ENCODE assay signal across 10 cellular contexts in the genomic region with DNA sequence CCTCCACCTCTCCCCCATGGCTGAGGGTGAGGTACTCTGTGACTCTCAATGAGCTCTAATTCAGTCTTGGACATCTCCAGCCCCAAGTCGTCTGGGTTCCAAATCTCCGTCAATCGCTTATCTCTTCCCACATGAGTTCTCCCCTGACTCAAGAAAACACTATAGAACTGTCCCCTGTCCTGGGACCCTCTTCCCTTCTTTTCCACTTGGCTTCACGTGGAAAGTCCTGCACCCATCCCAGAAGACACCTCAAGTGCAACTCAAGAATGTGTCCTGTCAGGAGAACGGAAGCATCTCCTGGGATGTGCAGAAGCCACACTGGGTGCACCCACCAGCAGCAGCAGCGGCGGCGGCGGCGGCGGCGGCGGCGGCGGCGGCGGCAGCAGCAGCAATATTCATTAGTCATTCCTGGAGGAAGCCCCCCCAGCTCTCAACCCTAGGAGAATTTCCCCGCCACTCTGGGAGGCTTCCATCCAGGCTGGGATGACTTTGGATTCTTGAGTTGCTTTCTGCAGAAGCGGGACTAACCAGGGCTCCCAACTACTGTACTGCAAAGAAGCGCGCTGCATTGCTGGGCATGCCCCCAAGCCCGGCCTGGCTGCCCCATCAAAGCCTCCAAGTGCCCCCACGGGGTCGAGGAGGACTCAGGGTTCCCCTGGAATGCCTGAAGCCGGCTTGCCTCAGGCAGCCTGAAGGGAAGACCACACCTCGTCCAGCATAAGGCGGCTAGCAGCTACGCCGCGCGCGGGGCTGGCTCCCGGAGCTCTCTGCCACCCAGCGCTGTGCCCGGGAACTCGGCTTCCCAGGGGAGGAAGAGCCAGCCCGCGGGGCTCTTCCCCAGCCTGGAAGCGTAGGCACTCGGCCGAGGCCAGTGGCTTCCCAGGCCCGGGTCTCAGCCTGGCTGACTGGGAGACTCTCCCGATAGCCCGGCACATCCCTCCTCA. TPM values are rescaled to one million over a fixed set of nuclear protein-coding genes. Genes with fewer than 3 reads are reported as not detected.
DNase-seq lines count a peak whose midpoint lies in the region; ATAC-seq and TF ChIP-seq lines count a peak whose summit lies in the region.
"Had no signal": no experiment of that assay in that cellular context is flagged by ENCODE, and none has a peak within 500 bp of the region (broad histone marks: within the 10 kb centered on the region; RNA-seq: fewer than 3 reads in every experiment).

No MANE protein-coding gene starts in this region.

- H3K27ac Mint-ChIP-seq in T-helper 17 cell (no peak overlapping the region), immature natural killer cell (no peak overlapping the region)
- H3K27ac Mint-ChIP-seq: T-helper 2 cell treated with Interferon-gamma antibody and Interleukin-4, amounts not matched to agents 5 μg/mL and 100 μg/mL, for 36 hours had no signal

- H3K9me3 ChIP-seq in T-helper 17 cell (ENCODE audit: control insufficient read depth, low read length, poor library complexity, severe bottlenecking) = peaks cover 3% of the 10 kb centered on the region
- H3K9me3 ChIP-seq in hepatocyte (ENCODE audit: low read depth) = no peaks in the 10 kb centered on the region

- H3K79me2 ChIP-seq in hepatocyte = no peaks in the 10 kb centered on the region

- peaks cover 11% of the 10 kb centered on the region for H3K4me1 ChIP-seq in hepatocyte (ENCODE audit: insufficient read depth)

- peak overlapping the region; percentile 94 for H3K4me2 ChIP-seq in hepatocyte

- no peaks in the 10 kb centered on the region for H3K36me3 ChIP-seq in hepatocyte (replicated peaks; ENCODE audit: insufficient read depth, low read depth)

- H3K9me2 ChIP-seq in hepatocyte (replicated peaks; ENCODE audit: insufficient read depth) = no peaks in the 10 kb centered on the region

- H3K36me3 Mint-ChIP-seq in T-helper 17 cell (ENCODE audit: low read depth) (no peaks in the 10 kb centered on the region), immature natural killer cell (no peaks in the 10 kb centered on the region)

- 4% methylated on average over 42 of the region's 44 CpGs for WGBS in hepatocyte (ENCODE audit: low lambda C conversion rate, missing lambda C conversion rate)

- TF ChIP-seq CTCF in hepatocyte (IDR thresholded peaks at IDR 0.05; ENCODE audit: poor library complexity) = no peak
- no peak for TF ChIP-seq CTCF in retinal pigment epithelial cell (conservative IDR thresholded peaks at IDR 0.05; ENCODE audit: low read depth, low read length)

- H3K4me3 Mint-ChIP-seq in T-helper 17 cell = peak overlapping the region; percentile 47
- H3K4me3 Mint-ChIP-seq in immature natural killer cell = no peak overlapping the region
- H3K4me3 Mint-ChIP-seq: T-helper 2 cell treated with Interferon-gamma antibody and Interleukin-4, amounts not matched to agents 5 μg/mL and 100 μg/mL, for 36 hours had no signal

- no peaks in the 10 kb centered on the region for H3K9me3 Mint-ChIP-seq in immature natural killer cell
- H3K9me3 Mint-ChIP-seq: T-helper 2 cell treated with Interferon-gamma antibody and Interleukin-4, amounts not matched to agents 5 μg/mL and 100 μg/mL, for 36 hours had no signal

- H2AFZ ChIP-seq in hepatocyte = no peak overlapping the region

- H3K4me3 ChIP-seq in hepatocyte (no peak overlapping the region), retinal pigment epithelial cell (ENCODE audit: low read length) (peak overlapping the region; percentile 29)

- H3K4me1 Mint-ChIP-seq in T-helper 17 cell (peaks cover 9% of the 10 kb centered on the region), immature natural killer cell (peaks cover 0 to 1% of the 10 kb centered on the region in 2 donors)

- no peaks in the 10 kb centered on the region for H4K20me1 ChIP-seq in hepatocyte (ENCODE audit: insufficient read depth, poor library complexity, severe bottlenecking)

- H3K27me3 ChIP-seq in hepatocyte = peaks cover 88% of the 10 kb centered on the region

- ATAC-seq in T-helper 17 cell (no peak), GM19397 (IDR thresholded peaks at IDR 0.05; ENCODE audit: unreplicated experiment) (no peak), GM19455 (IDR thresholded peaks at IDR 0.05; ENCODE audit: unreplicated experiment) (no peak)

- peak; percentile 19 for DNase-seq in ELF-1 (ENCODE audit: low read depth, low spot score)
- DNase-seq in T-helper 17 cell = no peak
- no peak for DNase-seq in hepatocyte (ENCODE audit: low spot score)
- no peak for DNase-seq in retinal pigment epithelial cell (ENCODE audit: low read depth)
- no peak for DNase-seq in immature natural killer cell
- no peak for DNase-seq in superior temporal gyrus (ENCODE audit: extremely low spot score)
- DNase-seq: Kasumi-1 had no signal

- H3K27ac ChIP-seq in hepatocyte = no peak overlapping the region

- H3K27me3 Mint-ChIP-seq in T-helper 17 cell = peaks cover 79% of the 10 kb centered on the region
- H3K27me3 Mint-ChIP-seq in immature natural killer cell (ENCODE audit: low read depth in 3 of 3) = peaks cover 21 to 29% (median 28%) of the 10 kb centered on the region in 3 donors

RNA-seq across cellular contexts. Expression of gene CRTAC1, which starts 1.0 kb away (rescaled TPM):
- total RNA-seq in T-helper 17 cell (not detected), hepatocyte (0.47 and 0.84 TPM in 2 replicates)
- polyA plus RNA-seq in hepatocyte (0.76 and 1.6 TPM in 2 replicates), immature natural killer cell (not detected)
